Comparison of ENCODE assay signal across 13 cellular contexts in genomic region chr10:73480158-73480557, GRCh38. TPM values are rescaled to one million over a fixed set of nuclear protein-coding genes. Genes with fewer than 3 reads are reported as not detected.
DNase-seq lines count a peak whose midpoint lies in the region; ATAC-seq and TF ChIP-seq lines count a peak whose summit lies in the region.
"Had no signal": no experiment of that assay in that cellular context is flagged by ENCODE, and none has a peak within 500 bp of the region (broad histone marks: within the 10 kb centered on the region; RNA-seq: fewer than 3 reads in every experiment).

No MANE protein-coding gene starts in this region.

- H3K4me1 Mint-ChIP-seq in T-helper 17 cell, result peaks cover 15% of the 10 kb centered on the region

- peak overlapping the region; percentile 54 for H3K4me2 ChIP-seq in GM23248 (ENCODE audit: unreplicated experiment)

- H4K20me1 ChIP-seq in GM23248 (ENCODE audit: insufficient read depth), result no peaks in the 10 kb centered on the region

- ATAC-seq in T-helper 17 cell, result no peak
- no peak for ATAC-seq in left cardiac atrium
- ATAC-seq in GM19455 (IDR thresholded peaks at IDR 0.05; ENCODE audit: unreplicated experiment), result no peak
- no peak for ATAC-seq in GM21367 (IDR thresholded peaks at IDR 0.05; ENCODE audit: unreplicated experiment)

- in situ Hi-C loops in Caki2 (cut with HindIII; ENCODE audit: low pct_unique_long_range_greater_than_20kb, low sequenced_read_pairs), result no loop called here
- in situ Hi-C loops in GM23248 (cut with MboI), result no loop called here

- H3K9ac ChIP-seq in GM23248, result no peak overlapping the region

- no peak overlapping the region for H2AFZ ChIP-seq in GM23248

- no peaks in the 10 kb centered on the region for H3K9me3 ChIP-seq in GM23248 (ENCODE audit: low read depth)
- H3K9me3 ChIP-seq in T-helper 17 cell (ENCODE audit: control insufficient read depth, low read length, poor library complexity, severe bottlenecking), result no peaks in the 10 kb centered on the region

- peaks cover 14% of the 10 kb centered on the region for H3F3A ChIP-seq in GM23248 (ENCODE audit: insufficient read depth)

- WGBS in GM23248 (ENCODE audit: low coverage in 1 of 2, low lambda C conversion rate in 2 of 2, missing lambda C conversion rate in 2 of 2), 2 experiments, result 69 to 70% methylated on average over 7 of the region's 7 CpGs

- peaks cover 72% of the 10 kb centered on the region for H3K79me2 ChIP-seq in GM23248 (ENCODE audit: insufficient read depth)

- no peaks in the 10 kb centered on the region for H3K27me3 ChIP-seq in GM23248 (replicated peaks; ENCODE audit: insufficient read depth)

- peaks cover 46% of the 10 kb centered on the region for H3K36me3 ChIP-seq in GM23248 (ENCODE audit: low read depth)

- peak overlapping the region; percentile 91 for H3K27ac Mint-ChIP-seq in T-helper 17 cell
- H3K27ac Mint-ChIP-seq: activated naive CD4-positive, alpha-beta T cell treated with anti-CD3 and anti-CD28 coated beads, Interleukin-2, amount 10 ng/mL, durations not matched to agents 7 days and 5 days had no signal

- peaks cover 4% of the 10 kb centered on the region for H3K36me3 Mint-ChIP-seq in T-helper 17 cell (ENCODE audit: low read depth)

- H3K9me2 ChIP-seq in GM23248 (ENCODE audit: insufficient read depth), result no peaks in the 10 kb centered on the region

- H3K27me3 Mint-ChIP-seq in T-helper 17 cell, result no peaks in the 10 kb centered on the region
- H3K27me3 Mint-ChIP-seq: activated naive CD4-positive, alpha-beta T cell treated with anti-CD3 and anti-CD28 coated beads, Interleukin-2, amount 10 ng/mL, durations not matched to agents 7 days and 5 days had no signal

- H3K4me3 ChIP-seq in GM23248 (no peak overlapping the region), fibroblast of villous mesenchyme (ENCODE audit: low read depth, low read length) (no peak overlapping the region)

- H3K27ac ChIP-seq in GM23248, result no peak overlapping the region
- H3K27ac ChIP-seq: WERI-Rb-1 had no signal

- H3K4me3 Mint-ChIP-seq in T-helper 17 cell, result peak overlapping the region; percentile 49
- H3K4me3 Mint-ChIP-seq: activated naive CD4-positive, alpha-beta T cell treated with anti-CD3 and anti-CD28 coated beads, Interleukin-2, amount 10 ng/mL, durations not matched to agents 7 days and 5 days had no signal

- DNase-seq in Caki2 (ENCODE audit: low read depth) (peak; percentile 38), GM23248 (peak; percentile 75), T-helper 17 cell (no peak), fibroblast of villous mesenchyme (ENCODE audit: low read depth) (peak; percentile 31), left cardiac atrium (no peak), NK-92 (lab: John Stamatoyannopoulos, UW; ENCODE audit: unreplicated experiment) (no peak)
- DNase-seq: activated naive CD4-positive, alpha-beta T cell treated with anti-CD3 and anti-CD28 coated beads, Interleukin-2, amount 10 ng/mL, durations not matched to agents 7 days and 5 days; GOT3; NCI-H1417; stimulated activated CD4-positive, alpha-beta T cell treated with anti-CD3 and anti-CD28 coated beads, Interleukin-4, amount 100 ng/mL, for 24 hours; WERI-Rb-1 had no signal

- no peak for TF ChIP-seq CTCF in fibroblast of villous mesenchyme (IDR thresholded peaks at IDR 0.05; ENCODE audit: insufficient read depth, low read depth, low read length)

- peaks cover 25% of the 10 kb centered on the region for H3K4me1 ChIP-seq in GM23248 (ENCODE audit: insufficient read depth)

- intact Hi-C loops in left cardiac atrium (cut with DNase I), result no loop called here

RNA-seq across cellular contexts. Expression of gene PPP3CB, which starts 15.7 kb away (rescaled TPM):
- total RNA-seq in Caki2 (2014; rRNA removed; shearing (Covaris generic); ENCODE audit: low replicate concordance), result 1.5 and 2.6 TPM in 2 replicates
- total RNA-seq in GM23248 (2014; rRNA removed; shearing (Covaris generic)), result 29.5 and 37.6 TPM in 2 replicates
- polyA plus RNA-seq in GM23248 (2016; fragmentation: Nextera tagmentation; extraction: Ambion mirVana), result 21.2 and 23.7 TPM in 2 replicates
- total RNA-seq in T-helper 17 cell, result 10 to 100 TPM; 31.8 to 37.4 TPM
- 23.2 and 27.2 TPM in 2 replicates for total RNA-seq in fibroblast of villous mesenchyme
- total RNA-seq in left cardiac atrium, result 10 to 100 TPM; 44.0 to 45.7 TPM

RNA-seq across cellular contexts. Expression of gene MSS51, which starts 46.8 kb away (rescaled TPM):
- 0.41 TPM in 1 of 2 replicates, not detected in the other for total RNA-seq in Caki2 (2014; rRNA removed; shearing (Covaris generic); ENCODE audit: low replicate concordance)
- total RNA-seq in GM23248 (2014; rRNA removed; shearing (Covaris generic)), result 1.0 and 1.5 TPM in 2 replicates
- polyA plus RNA-seq in GM23248 (2016; fragmentation: Nextera tagmentation; extraction: Ambion mirVana), result 0.26 and 0.28 TPM in 2 replicates
- 1 to 10 TPM; 2.2 to 2.6 TPM for total RNA-seq in T-helper 17 cell
- 1.3 TPM in 2 replicates for total RNA-seq in fibroblast of villous mesenchyme
- total RNA-seq in left cardiac atrium, result 1 to 10 TPM; 1.2 to 2.3 TPM

Comparison
In these comparisons a context has a peak if more than half of its experiments do, and no peak if none do; other contexts are left out.
1. DNase-seq: peak in Caki2 (single experiment), GM23248 (single experiment) and fibroblast of villous mesenchyme (single experiment); none in T-helper 17 cell (0 of 3), left cardiac atrium (single experiment) and NK-92 (single experiment).